ENCODE assay signal across 36 cellular contexts in genomic region chr15:23576034-23576433, GRCh38. TPM values are rescaled to one million over a fixed set of nuclear protein-coding genes. Genes with fewer than 3 reads are reported as not detected.
"Had no signal": no experiment of that assay in that cellular context is flagged by ENCODE, and none has a peak within 500 bp of the region (broad histone marks: within the 10 kb centered on the region; RNA-seq: fewer than 3 reads in every experiment).

No MANE protein-coding gene starts in this region.

- H3K36me3 ChIP-seq: MG63 had no signal

- DNase-seq: Karpas-422, Kasumi-1, KBM-7, KG1, MG63, MM.1S, MV-4-11, NCI-H1048, NCI-H1092, NCI-H1092 treated with DMSO at 0.1 percent for 48 hours, NCI-H1105, NCI-H1105 treated with DMSO at 0.1 percent for 48 hours, NCI-H1417, NCI-H1417 treated with DMSO at 0.1 percent for 48 hours, NCI-H1436, NCI-H1436 treated with DMSO at 0.1 percent for 48 hours, NCI-H146, NCI-H1694, NCI-H1694 treated with DMSO at 0.1 percent for 48 hours, NCI-H187, NCI-H187 treated with DMSO at 0.1 percent for 48 hours, NCI-H1930, NCI-H2029, NCI-H2029 treated with DMSO at 0.1 percent for 48 hours, NCI-H2081, NCI-H2081 treated with DMSO at 0.1 percent for 48 hours, NCI-H2107, NCI-H2171, NCI-H2171 treated with DMSO at 0.1 percent for 48 hours, NCI-H2227 treated with DMSO at 0.1 percent for 48 hours, NCI-H226, NCI-H345, NCI-H446, NCI-H446 treated with DMSO at 0.1 percent for 48 hours had no signal

- H3K9me3 ChIP-seq: MG63 had no signal

- H3K4me3 ChIP-seq: MG63 had no signal

RNA-seq across cellular contexts. Expression of gene MKRN3, which starts 10.6 kb away (rescaled TPM):
- total RNA-seq: MCF 10A, NCI-H460 had no signal
